In genomic region chr19:19269952-19270694, GRCh38 we compare ENCODE assay signal across 1 cellular context.
A peak's percentile ranks its signal among the peaks of the same experiment; 100 is the strongest.
TF ChIP-seq lines count a peak whose summit lies in the region.

No MANE protein-coding gene starts in this region.

TF ChIP-seq in HCT116, 20 proteins besides CTCF, POLR2A, EP300 and RAD21:
- TF ChIP-seq SRF (IDR thresholded peaks at IDR 0.05; ENCODE audit: low read depth) (no peak), YY1 (IDR thresholded peaks at IDR 0.05; ENCODE audit: extremely low read depth, insufficient replicate concordance, low read depth, low read length) (no peak), EGR1 (IDR thresholded peaks at IDR 0.05; ENCODE audit: low read depth) (0 out of 2 replicates have a peak, but pooled peaks have one; percentile 18), MAX (IDR thresholded peaks at IDR 0.05) (no peak), ZNF274 (IDR thresholded peaks at IDR 0.05; ENCODE audit: low read depth, low read length) (no peak)
- TF ChIP-seq, protein P1, sequence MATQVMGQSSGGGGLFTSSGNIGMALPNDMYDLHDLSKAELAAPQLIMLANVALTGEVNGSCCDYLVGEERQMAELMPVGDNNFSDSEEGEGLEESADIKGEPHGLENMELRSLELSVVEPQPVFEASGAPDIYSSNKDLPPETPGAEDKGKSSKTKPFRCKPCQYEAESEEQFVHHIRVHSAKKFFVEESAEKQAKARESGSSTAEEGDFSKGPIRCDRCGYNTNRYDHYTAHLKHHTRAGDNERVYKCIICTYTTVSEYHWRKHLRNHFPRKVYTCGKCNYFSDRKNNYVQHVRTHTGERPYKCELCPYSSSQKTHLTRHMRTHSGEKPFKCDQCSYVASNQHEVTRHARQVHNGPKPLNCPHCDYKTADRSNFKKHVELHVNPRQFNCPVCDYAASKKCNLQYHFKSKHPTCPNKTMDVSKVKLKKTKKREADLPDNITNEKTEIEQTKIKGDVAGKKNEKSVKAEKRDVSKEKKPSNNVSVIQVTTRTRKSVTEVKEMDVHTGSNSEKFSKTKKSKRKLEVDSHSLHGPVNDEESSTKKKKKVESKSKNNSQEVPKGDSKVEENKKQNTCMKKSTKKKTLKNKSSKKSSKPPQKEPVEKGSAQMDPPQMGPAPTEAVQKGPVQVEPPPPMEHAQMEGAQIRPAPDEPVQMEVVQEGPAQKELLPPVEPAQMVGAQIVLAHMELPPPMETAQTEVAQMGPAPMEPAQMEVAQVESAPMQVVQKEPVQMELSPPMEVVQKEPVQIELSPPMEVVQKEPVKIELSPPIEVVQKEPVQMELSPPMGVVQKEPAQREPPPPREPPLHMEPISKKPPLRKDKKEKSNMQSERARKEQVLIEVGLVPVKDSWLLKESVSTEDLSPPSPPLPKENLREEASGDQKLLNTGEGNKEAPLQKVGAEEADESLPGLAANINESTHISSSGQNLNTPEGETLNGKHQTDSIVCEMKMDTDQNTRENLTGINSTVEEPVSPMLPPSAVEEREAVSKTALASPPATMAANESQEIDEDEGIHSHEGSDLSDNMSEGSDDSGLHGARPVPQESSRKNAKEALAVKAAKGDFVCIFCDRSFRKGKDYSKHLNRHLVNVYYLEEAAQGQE (IDR thresholded peaks at IDR 0.05; ENCODE audit: low read depth) = no peak
